Comparison of ENCODE assay signal across 21 cellular contexts in the genomic region with DNA sequence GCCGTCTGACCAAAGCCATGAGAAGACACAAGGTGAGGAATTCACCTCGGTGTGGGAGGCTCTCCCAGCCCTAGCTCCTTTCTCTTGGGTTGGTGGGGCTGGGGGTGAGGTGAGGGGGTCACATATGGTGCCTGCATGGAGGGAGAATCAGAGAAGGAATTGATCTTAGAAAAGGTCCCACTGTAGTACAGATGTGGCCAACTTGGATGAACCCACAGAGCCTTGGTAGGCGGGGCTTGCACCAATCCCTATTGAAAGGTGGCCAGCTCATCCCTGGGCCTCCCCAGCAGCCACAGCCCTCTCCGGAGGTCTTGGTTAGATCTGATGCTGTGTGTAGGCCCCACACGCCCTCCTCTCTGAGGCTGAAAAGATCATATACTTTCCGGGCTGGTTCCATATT. TPM values are rescaled to one million over a fixed set of nuclear protein-coding genes. Genes with fewer than 3 reads are reported as not detected.
A peak's percentile ranks its signal among the peaks of the same experiment; 100 is the strongest.
DNase-seq lines count a peak whose midpoint lies in the region; ATAC-seq and TF ChIP-seq lines count a peak whose summit lies in the region.
"Had no signal": no experiment of that assay in that cellular context is flagged by ENCODE, and none has a peak within 500 bp of the region (broad histone marks: within the 10 kb centered on the region; RNA-seq: fewer than 3 reads in every experiment).

No MANE protein-coding gene starts in this region.

- no peaks in the 10 kb centered on the region for H3K9me3 ChIP-seq in Loucy (ENCODE audit: insufficient read depth, low read depth, low read length)
- H3K9me3 ChIP-seq in neural progenitor cell (ENCODE audit: low read depth) = no peaks in the 10 kb centered on the region
- H3K9me3 ChIP-seq in tibial artery = no peaks in the 10 kb centered on the region
- H3K9me3 ChIP-seq: BLaER1 had no signal

- H3K36me3 ChIP-seq in Loucy (ENCODE audit: insufficient read depth, low read length) (no peaks in the 10 kb centered on the region), neural progenitor cell (no peaks in the 10 kb centered on the region), tibial artery (no peaks in the 10 kb centered on the region), brain microvascular endothelial cell (replicated peaks) (no peaks in the 10 kb centered on the region)
- H3K36me3 ChIP-seq: BLaER1 had no signal

- H3K4me2 ChIP-seq in Loucy (ENCODE audit: low read depth, low read length, poor library complexity, severe bottlenecking) (no peak overlapping the region), neural progenitor cell (no peak overlapping the region)
- H3K4me2 ChIP-seq: BLaER1, KMS-11 had no signal

- H3K27me3 Mint-ChIP-seq in brain = peaks cover 3% of the 10 kb centered on the region
- H3K27me3 Mint-ChIP-seq in neural progenitor cell (ENCODE audit: insufficient read depth, low read depth) = no peaks in the 10 kb centered on the region
- H3K27me3 Mint-ChIP-seq in activated T-helper 17 cell treated with anti-CD3 and anti-CD28 coated beads, Interleukin-2, amount 50 U/mL, for 72 hours = no peaks in the 10 kb centered on the region
- H3K27me3 Mint-ChIP-seq: CD4-positive, alpha-beta T cell had no signal

- in situ Hi-C loops in brain microvascular endothelial cell (cut with HindIII; ENCODE audit: low pct_ligation_motif_present, low sequenced_read_pairs) = loop anchor here (25.0 kb wide), 1 partner anchor 148 kb away; no protein-coding TSS in a partner anchor

- no peak overlapping the region for H3K9ac ChIP-seq in Loucy (ENCODE audit: low read depth, low read length, poor library complexity, severe bottlenecking)
- H3K9ac ChIP-seq in neural progenitor cell = no peak overlapping the region
- H3K9ac ChIP-seq: BLaER1, KMS-11 had no signal

- DNase-seq in neural progenitor cell (ENCODE audit: low spot score) = peak; percentile 25
- no peak for DNase-seq in tibial artery
- DNase-seq in NCI-H748 treated with DMSO at 0.1 percent for 48 hours (lab: John Stamatoyannopoulos, UW) = no peak
- no peak for DNase-seq in brain microvascular endothelial cell
- DNase-seq: CD4-positive, alpha-beta T cell; IMR-90; NCI-H1048; NCI-H1417; NCI-H1694 treated with DMSO at 0.1 percent for 48 hours; NCI-H2081; NCI-H2227 treated with DMSO at 0.1 percent for 48 hours; NCI-H526 treated with DMSO at 0.1 percent for 48 hours; SHP77 treated with DMSO at 0.1 percent for 48 hours had no signal

- H3K27me3 ChIP-seq in Loucy (ENCODE audit: insufficient read depth, low read length, poor library complexity, severe bottlenecking) (no peaks in the 10 kb centered on the region), neural progenitor cell (peaks cover 5% of the 10 kb centered on the region), tibial artery (no peaks in the 10 kb centered on the region), brain microvascular endothelial cell (replicated peaks) (no peaks in the 10 kb centered on the region)
- H3K27me3 ChIP-seq: BLaER1 had no signal

- peak overlapping the region; percentile 7 for H2AFZ ChIP-seq in Loucy (ENCODE audit: low read length)
- no peak overlapping the region for H2AFZ ChIP-seq in neural progenitor cell (replicated peaks)

- no peaks in the 10 kb centered on the region for H3K79me2 ChIP-seq in Loucy (ENCODE audit: insufficient read depth, low read length)
- no peaks in the 10 kb centered on the region for H3K79me2 ChIP-seq in neural progenitor cell (ENCODE audit: low read depth)

- H3K4me1 Mint-ChIP-seq in brain (peaks cover 37% of the 10 kb centered on the region), neural progenitor cell (peaks cover 22% of the 10 kb centered on the region)
- H3K4me1 Mint-ChIP-seq in activated T-helper 17 cell treated with anti-CD3 and anti-CD28 coated beads, Interleukin-2, amount 50 U/mL, for 72 hours = no peaks in the 10 kb centered on the region

- no peak overlapping the region for H3K4me3 ChIP-seq in Loucy (ENCODE audit: low read length, poor library complexity, severe bottlenecking)
- no peak overlapping the region for H3K4me3 ChIP-seq in neural progenitor cell
- H3K4me3 ChIP-seq in tibial artery = no peak overlapping the region
- H3K4me3 ChIP-seq in brain microvascular endothelial cell (ENCODE audit: low read depth, low read length) = no peak overlapping the region
- H3K4me3 ChIP-seq: BLaER1, GM12878 had no signal

- H3K4me1 ChIP-seq in Loucy (ENCODE audit: insufficient read depth, low read length, poor library complexity, severe bottlenecking) (peaks cover 12% of the 10 kb centered on the region), neural progenitor cell (peaks cover 4% of the 10 kb centered on the region), tibial artery (peaks cover 0 to 38% (median 12%) of the 10 kb centered on the region in 4 donors)

- H4K20me1 ChIP-seq in Loucy (ENCODE audit: insufficient read depth, low read length, poor library complexity, severe bottlenecking) (no peaks in the 10 kb centered on the region), neural progenitor cell (ENCODE audit: low read depth) (no peaks in the 10 kb centered on the region)
- H4K20me1 ChIP-seq: BLaER1 had no signal

- intact Hi-C loops in tibial artery (cut with DNase I; ENCODE audit: low total_unique reads) = no loop called here

- no peak overlapping the region for H3K4me3 Mint-ChIP-seq in brain
- H3K4me3 Mint-ChIP-seq in neural progenitor cell = no peak overlapping the region
- H3K4me3 Mint-ChIP-seq in activated T-helper 17 cell treated with anti-CD3 and anti-CD28 coated beads, Interleukin-2, amount 50 U/mL, for 72 hours = no peak overlapping the region
- H3K4me3 Mint-ChIP-seq: CD4-positive, alpha-beta T cell had no signal

- H3K9me3 Mint-ChIP-seq in brain (no peaks in the 10 kb centered on the region), neural progenitor cell (no peaks in the 10 kb centered on the region)
- no peaks in the 10 kb centered on the region for H3K9me3 Mint-ChIP-seq in activated T-helper 17 cell treated with anti-CD3 and anti-CD28 coated beads, Interleukin-2, amount 50 U/mL, for 72 hours
- H3K9me3 Mint-ChIP-seq: CD4-positive, alpha-beta T cell had no signal

- H3F3A ChIP-seq in Loucy (ENCODE audit: low read depth) (no peaks in the 10 kb centered on the region), neural progenitor cell (ENCODE audit: low read depth) (peaks cover 3% of the 10 kb centered on the region)

- ATAC-seq in activated T-helper 17 cell treated with anti-CD3 and anti-CD28 coated beads, Interleukin-2, amount 50 U/mL, for 72 hours (replicated peaks) = no peak
- ATAC-seq: GM12878, Panc1 had no signal

- H3K36me3 Mint-ChIP-seq in brain = no peaks in the 10 kb centered on the region
- H3K36me3 Mint-ChIP-seq in neural progenitor cell = no peaks in the 10 kb centered on the region
- no peaks in the 10 kb centered on the region for H3K36me3 Mint-ChIP-seq in activated T-helper 17 cell treated with anti-CD3 and anti-CD28 coated beads, Interleukin-2, amount 50 U/mL, for 72 hours (ENCODE audit: low read depth)

- H3K9me2 ChIP-seq in Loucy (replicated peaks; ENCODE audit: low read depth, low read length) = no peaks in the 10 kb centered on the region

- H3K27ac ChIP-seq in neural progenitor cell (no peak overlapping the region), tibial artery (peak overlapping the region; percentile 23 to 37), brain microvascular endothelial cell (no peak overlapping the region)
- H3K27ac ChIP-seq: BLaER1, KMS-11 had no signal

- peak overlapping the region in 3 of 5 experiments; percentile 46 to 82 (median 66) for H3K27ac Mint-ChIP-seq in brain
- H3K27ac Mint-ChIP-seq in neural progenitor cell = no peak overlapping the region
- no peak overlapping the region for H3K27ac Mint-ChIP-seq in activated T-helper 17 cell treated with anti-CD3 and anti-CD28 coated beads, Interleukin-2, amount 50 U/mL, for 72 hours
- H3K27ac Mint-ChIP-seq: CD4-positive, alpha-beta T cell had no signal

- no peak for TF ChIP-seq CTCF in Loucy (conservative IDR thresholded peaks at IDR 0.05; ENCODE audit: low read length)
- TF ChIP-seq CTCF in brain (conservative IDR thresholded peaks at IDR 0.05) = no peak
- no peak for TF ChIP-seq CTCF in neural progenitor cell (IDR thresholded peaks at IDR 0.05)
- no peak for TF ChIP-seq CTCF in tibial artery (IDR thresholded peaks at IDR 0.05)
- TF ChIP-seq CTCF in brain microvascular endothelial cell (IDR thresholded peaks at IDR 0.05; ENCODE audit: low read depth, low read length, missing control alignments) = no peak

RNA-seq across cellular contexts. Expression of a gene that starts 19.0 kb away (rescaled TPM):
- polyA plus RNA-seq in brain (ENCODE audit: insufficient read depth, low read depth, low replicate concordance) = 0.08 TPM
- total RNA-seq in neural progenitor cell (ENCODE audit: low replicate concordance) = 0.30 TPM in 1 of 2 replicates, not detected in the other
- total RNA-seq in activated T-helper 17 cell treated with anti-CD3 and anti-CD28 coated beads, Interleukin-2, amount 50 U/mL, for 72 hours = under 1 TPM; 0.19 to 0.42 TPM
- total RNA-seq: OCI-LY7 had no signal

RNA-seq across cellular contexts. Expression of a gene that starts 39.2 kb away (rescaled TPM):
- 116 TPM for polyA plus RNA-seq in brain (ENCODE audit: insufficient read depth, low read depth, low replicate concordance)
- 30.1 and 45.8 TPM in 2 replicates for total RNA-seq in neural progenitor cell (ENCODE audit: low replicate concordance)
- total RNA-seq in activated T-helper 17 cell treated with anti-CD3 and anti-CD28 coated beads, Interleukin-2, amount 50 U/mL, for 72 hours = 100 to 1,000 TPM; 216 to 221 TPM

RNA-seq across cellular contexts. Expression of a gene that starts 59.1 kb away (rescaled TPM):
- 18.6 TPM for polyA plus RNA-seq in brain (ENCODE audit: insufficient read depth, low read depth, low replicate concordance)
- total RNA-seq in neural progenitor cell (ENCODE audit: low replicate concordance) = 31.9 and 32.2 TPM in 2 replicates
- total RNA-seq in activated T-helper 17 cell treated with anti-CD3 and anti-CD28 coated beads, Interleukin-2, amount 50 U/mL, for 72 hours = 10 to 100 TPM; 38.9 to 65.4 TPM

Comparison
In these comparisons a context has a peak if more than half of its experiments do, and no peak if none do; other contexts are left out.
1. H3K27ac Mint-ChIP-seq: peak in brain (3 of 5); none in neural progenitor cell (single experiment) and activated T-helper 17 cell treated with anti-CD3 and anti-CD28 coated beads, Interleukin-2, amount 50 U/mL, for 72 hours (single experiment).
2. H3K27ac ChIP-seq: peak in tibial artery (2 of 2); none in neural progenitor cell (single experiment) and brain microvascular endothelial cell (single experiment).